8 cellular contexts compared by ENCODE assay signal in the genomic region with DNA sequence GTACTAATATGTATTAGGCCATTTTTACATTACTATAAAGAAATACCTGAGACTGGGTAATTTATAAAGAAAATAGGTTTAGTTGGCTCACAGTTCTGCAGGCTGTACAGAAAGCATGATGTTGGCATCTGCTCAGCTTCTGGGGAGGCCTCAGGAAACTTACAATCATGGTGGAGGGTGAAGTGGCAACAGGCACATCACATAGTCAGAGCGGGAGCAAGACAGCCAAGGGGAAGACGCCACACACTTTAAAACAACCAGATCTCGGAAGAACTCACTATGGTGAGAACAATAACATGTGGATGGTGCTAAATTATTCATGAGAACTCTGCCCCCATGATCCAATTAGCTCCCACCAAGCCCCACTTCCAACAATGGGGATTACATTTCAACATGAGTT.
"Had no signal": no experiment of that assay in that cellular context is flagged by ENCODE, and none has a peak within 500 bp of the region (broad histone marks: within the 10 kb centered on the region; RNA-seq: fewer than 3 reads in every experiment).

No MANE protein-coding gene starts in this region.

- FAIRE-seq: G401.6, GM12878, GM12891, GM12892, GM18507, GM19239 had no signal

- H3K4me3 ChIP-seq: GM12878 had no signal

- DNase-seq: GDM1, GF-D8 had no signal

- ATAC-seq: GM12878 had no signal
